12 cellular contexts compared by ENCODE assay signal in genomic region chr2:946073-947005, GRCh38. TPM values are rescaled to one million over a fixed set of nuclear protein-coding genes. Genes with fewer than 3 reads are reported as not detected.
DNase-seq lines count a peak whose midpoint lies in the region; ATAC-seq and TF ChIP-seq lines count a peak whose summit lies in the region.
"Had no signal": no experiment of that assay in that cellular context is flagged by ENCODE, and none has a peak within 500 bp of the region (broad histone marks: within the 10 kb centered on the region; RNA-seq: fewer than 3 reads in every experiment).

No MANE protein-coding gene starts in this region.

- H3K36me3 Mint-ChIP-seq in activated naive CD4-positive, alpha-beta T cell treated with anti-CD3 and anti-CD28 coated beads for 36 hours (ENCODE audit: low read depth), result peaks cover 2% of the 10 kb centered on the region
- H3K36me3 Mint-ChIP-seq in mesothelial cell of epicardium, result no peaks in the 10 kb centered on the region
- no peaks in the 10 kb centered on the region for H3K36me3 Mint-ChIP-seq in CD14-positive monocyte

- peaks cover 28% of the 10 kb centered on the region for H3K4me1 Mint-ChIP-seq in activated naive CD4-positive, alpha-beta T cell treated with anti-CD3 and anti-CD28 coated beads for 36 hours (ENCODE audit: low read depth)
- H3K4me1 Mint-ChIP-seq in mesothelial cell of epicardium, result peaks cover 7% of the 10 kb centered on the region
- H3K4me1 Mint-ChIP-seq in CD14-positive monocyte, result no peaks in the 10 kb centered on the region

- no peaks in the 10 kb centered on the region for H3K4me1 ChIP-seq in PC-9 (replicated peaks; ENCODE audit: insufficient read depth)

- H3K36me3 ChIP-seq in PC-9 (ENCODE audit: low read depth), result no peaks in the 10 kb centered on the region

- no peak overlapping the region for H2AFZ ChIP-seq in PC-9

- intact Hi-C loops in activated naive CD4-positive, alpha-beta T cell treated with anti-CD3 and anti-CD28 coated beads for 36 hours (cut with micrococcal nuclease), result loop anchor here (2.0 to 5.0 kb wide), 4 partner anchors 28 to 270 kb away; partner anchors contain the start of gene TMEM18
- intact Hi-C loops in PC-9 (cut with micrococcal nuclease; ENCODE audit: unreplicated experiment), result no loop called here
- intact Hi-C loops in CD14-positive monocyte (cut with micrococcal nuclease), result no loop called here

- H3K4me2 ChIP-seq in PC-9, result peak overlapping the region; percentile 10

- H3K27me3 Mint-ChIP-seq in activated naive CD4-positive, alpha-beta T cell treated with anti-CD3 and anti-CD28 coated beads for 36 hours (ENCODE audit: low read depth), result peaks cover 10% of the 10 kb centered on the region
- peaks cover 63% of the 10 kb centered on the region for H3K27me3 Mint-ChIP-seq in mesothelial cell of epicardium (ENCODE audit: low read depth)
- peaks cover 27 to 34% (median 28%) of the 10 kb centered on the region in 3 donors for H3K27me3 Mint-ChIP-seq in CD14-positive monocyte (ENCODE audit: low read depth in 3 of 3)

- ATAC-seq in HG02870 (IDR thresholded peaks at IDR 0.05; ENCODE audit: unreplicated experiment) (peak; percentile 41), HG03095 (IDR thresholded peaks at IDR 0.05; ENCODE audit: unreplicated experiment) (no peak)
- peak; percentile 58 for ATAC-seq in stimulated activated naive CD8-positive, alpha-beta T cell treated with anti-CD3 and anti-CD28 coated beads, Interleukin-15, Interleukin-2, amounts not matched to agents 100 U/mL and 50 U/mL, for 24 hours
- ATAC-seq: mucosa of descending colon, SK-N-SH treated with all-trans-retinoic acid at 6 μM for 48 hours had no signal

- no peak overlapping the region for H3K4me3 ChIP-seq in PC-9
- H3K4me3 ChIP-seq: mucosa of descending colon had no signal

- no peaks in the 10 kb centered on the region for H3K79me2 ChIP-seq in PC-9 (ENCODE audit: low read depth)

- H3K9me3 Mint-ChIP-seq in activated naive CD4-positive, alpha-beta T cell treated with anti-CD3 and anti-CD28 coated beads for 36 hours, result peaks cover 9% of the 10 kb centered on the region
- H3K9me3 Mint-ChIP-seq in mesothelial cell of epicardium (peaks cover 7% of the 10 kb centered on the region), CD14-positive monocyte (peaks cover 2 to 12% (median 6%) of the 10 kb centered on the region in 7 donors)

- POLR2A ChIA-PET in PC-9 (lab: Charles Lee; ENCODE audit: unreplicated experiment), result no interaction called here

- BruUV-seq in PC-9 (replicated peaks; lab: Mats Ljungman, UMichigan), result no TSS peak

- H3K9me3 ChIP-seq in PC-9 (ENCODE audit: insufficient read depth, low read depth), result no peaks in the 10 kb centered on the region
- H3K9me3 ChIP-seq: mucosa of descending colon had no signal

- H3K27ac ChIP-seq in PC-9, result no peak overlapping the region

- no peak for TF ChIP-seq CTCF in PC-9 (conservative IDR thresholded peaks at IDR 0.05)
- no peak for TF ChIP-seq CTCF in mesothelial cell of epicardium (IDR thresholded peaks at IDR 0.05; ENCODE audit: unreplicated experiment)
- no peak for TF ChIP-seq CTCF in CD14-positive monocyte (IDR thresholded peaks at IDR 0.05)

- H3K27ac Mint-ChIP-seq in activated naive CD4-positive, alpha-beta T cell treated with anti-CD3 and anti-CD28 coated beads for 36 hours, result peak overlapping the region; percentile 84
- H3K27ac Mint-ChIP-seq in mesothelial cell of epicardium, result no peak overlapping the region
- H3K27ac Mint-ChIP-seq in CD14-positive monocyte, result no peak overlapping the region

- no peaks in the 10 kb centered on the region for H3F3A ChIP-seq in PC-9 (ENCODE audit: insufficient read depth, low read depth)

- DNase-seq in activated naive CD4-positive, alpha-beta T cell treated with anti-CD3 and anti-CD28 coated beads for 36 hours, result peak; percentile 30
- DNase-seq in activated naive CD4-positive, alpha-beta T cell treated with Interleukin-2 at 50 U/mL for 16 hours, result no peak
- DNase-seq in PC-9 (no peak), mesothelial cell of epicardium (ENCODE audit: low spot score in 2 of 2, unreplicated experiment in 2 of 2) (no peak), CD14-positive monocyte (ENCODE audit: low spot score) (no peak)
- DNase-seq in stimulated activated naive CD8-positive, alpha-beta T cell treated with anti-CD3 and anti-CD28 coated beads, Interleukin-15, Interleukin-2, amounts not matched to agents 100 U/mL and 50 U/mL, for 24 hours, result peak; percentile 18
- DNase-seq: amygdala, mucosa of descending colon, NCI-H1092 had no signal

- no peaks in the 10 kb centered on the region for H4K20me1 ChIP-seq in PC-9 (ENCODE audit: insufficient read depth)

- peak overlapping the region; percentile 42 for H3K4me3 Mint-ChIP-seq in activated naive CD4-positive, alpha-beta T cell treated with anti-CD3 and anti-CD28 coated beads for 36 hours
- H3K4me3 Mint-ChIP-seq in mesothelial cell of epicardium (no peak overlapping the region), CD14-positive monocyte (no peak overlapping the region)

- H3K9me2 ChIP-seq in PC-9 (ENCODE audit: insufficient read depth), result no peaks in the 10 kb centered on the region

- H3K27me3 ChIP-seq in PC-9 (ENCODE audit: insufficient read depth, low read depth), result peaks cover 67% of the 10 kb centered on the region; the same call in 1 of the 2 replicates

- CTCF ChIA-PET in activated naive CD4-positive, alpha-beta T cell treated with anti-CD3 and anti-CD28 coated beads for 36 hours (lab: Charles Lee), result no interaction called here
- CTCF ChIA-PET in PC-9 (lab: Charles Lee), result no interaction called here

RNA-seq across cellular contexts. Expression of gene SNTG2, which starts 4.3 kb away (rescaled TPM):
- 1 to 10 TPM in 1 of 2 experiments, under 1 TPM in 1; 0.57 to 1.0 TPM for total RNA-seq in activated naive CD4-positive, alpha-beta T cell treated with anti-CD3 and anti-CD28 coated beads for 36 hours
- total RNA-seq in PC-9 (2021), result not detected in 2 replicates
- total RNA-seq in mesothelial cell of epicardium, result not detected in 3 replicates
- not detected for polyA plus RNA-seq in CD14-positive monocyte

Comparison
In these comparisons a context has a peak if more than half of its experiments do, and no peak if none do; other contexts are left out.
1. DNase-seq: peak in activated naive CD4-positive, alpha-beta T cell treated with anti-CD3 and anti-CD28 coated beads for 36 hours (single experiment) and stimulated activated naive CD8-positive, alpha-beta T cell treated with anti-CD3 and anti-CD28 coated beads, Interleukin-15, Interleukin-2, amounts not matched to agents 100 U/mL and 50 U/mL, for 24 hours (single experiment); none in activated naive CD4-positive, alpha-beta T cell treated with Interleukin-2 at 50 U/mL for 16 hours (single experiment), PC-9 (0 of 2), mesothelial cell of epicardium (0 of 2) and CD14-positive monocyte (single experiment).